21 cellular contexts compared by ENCODE assay signal in genomic region chr18:35111086-35111485, GRCh38.
"Had no signal": no experiment of that assay in that cellular context is flagged by ENCODE, and none has a peak within 500 bp of the region (broad histone marks: within the 10 kb centered on the region; RNA-seq: fewer than 3 reads in every experiment).

No MANE protein-coding gene starts in this region.

- H3K27me3 ChIP-seq: body of pancreas, esophagus muscularis mucosa, testis, vagina had no signal

- H3K4me3 ChIP-seq: body of pancreas, esophagus muscularis mucosa, lung, testis, vagina had no signal

- DNase-seq: activated CD4-positive, CD25-positive, alpha-beta regulatory T cell treated with anti-CD3 and anti-CD28 coated beads, Interleukin-2, amount 50 U/mL, for 72 hours; activated naive CD4-positive, alpha-beta T cell; activated naive CD8-positive, alpha-beta T cell treated with anti-CD3 and anti-CD28 coated beads, Interleukin-2, amount 50 U/mL, for 24 hours; body of pancreas; central memory CD4-positive, alpha-beta T cell; effector memory CD4-positive, alpha-beta T cell; naive B cell; nucleus accumbens; stimulated activated CD4-positive, alpha-beta T cell treated with anti-CD3 and anti-CD28 coated beads, Interleukin-2, amount 100 ng/mL, for 48 hours; stimulated activated CD8-positive, alpha-beta memory T cell treated with anti-CD3 and anti-CD28 coated beads, Interleukin-4, amount 100 ng/mL, for 48 hours; stimulated activated naive CD4-positive, alpha-beta T cell; testis; WERI-Rb-1 had no signal

- ATAC-seq: activated naive CD8-positive, alpha-beta T cell treated with anti-CD3 and anti-CD28 coated beads, Interleukin-2, amount 50 U/mL, for 24 hours; body of pancreas; SK-N-SH treated with all-trans-retinoic acid at 6 μM for 48 hours had no signal

- H3K27me3 Mint-ChIP-seq: activated naive CD8-positive, alpha-beta T cell treated with anti-CD3 and anti-CD28 coated beads, Interleukin-2, amount 50 U/mL, for 24 hours; naive B cell; type B pancreatic cell had no signal

- H3K9me3 ChIP-seq: body of pancreas, testis, vagina had no signal

- H3K4me1 ChIP-seq: body of pancreas, esophagus muscularis mucosa, testis, vagina had no signal

- H3K9me3 Mint-ChIP-seq: activated naive CD8-positive, alpha-beta T cell treated with anti-CD3 and anti-CD28 coated beads, Interleukin-2, amount 50 U/mL, for 24 hours had no signal

- H3K36me3 ChIP-seq: esophagus muscularis mucosa, vagina, WERI-Rb-1 had no signal

- H3K27ac Mint-ChIP-seq: activated naive CD8-positive, alpha-beta T cell treated with anti-CD3 and anti-CD28 coated beads, Interleukin-2, amount 50 U/mL, for 24 hours; activated T-helper 2 cell treated with anti-CD3 and anti-CD28 coated beads, Interferon-gamma antibody, Interleukin-2, Interleukin-4, amounts not matched to agents 10 μg/mL and 5 μg/mL and 100 μg/mL, durations not matched to agents 14 hours and 24 hours and 36 hours; T-helper 2 cell treated with Interferon-gamma antibody and Interleukin-4, amounts not matched to agents 5 μg/mL and 100 μg/mL, for 36 hours; type B pancreatic cell had no signal

- H3K27ac ChIP-seq: body of pancreas, esophagus muscularis mucosa, parathyroid adenoma, vagina, WERI-Rb-1 had no signal

- H3K4me3 Mint-ChIP-seq: activated naive CD8-positive, alpha-beta T cell treated with anti-CD3 and anti-CD28 coated beads, Interleukin-2, amount 50 U/mL, for 24 hours; naive B cell; T-helper 2 cell treated with Interferon-gamma antibody and Interleukin-4, amounts not matched to agents 5 μg/mL and 100 μg/mL, for 36 hours; type B pancreatic cell had no signal
